ENCODE assay signal across 10 cellular contexts in the genomic region with DNA sequence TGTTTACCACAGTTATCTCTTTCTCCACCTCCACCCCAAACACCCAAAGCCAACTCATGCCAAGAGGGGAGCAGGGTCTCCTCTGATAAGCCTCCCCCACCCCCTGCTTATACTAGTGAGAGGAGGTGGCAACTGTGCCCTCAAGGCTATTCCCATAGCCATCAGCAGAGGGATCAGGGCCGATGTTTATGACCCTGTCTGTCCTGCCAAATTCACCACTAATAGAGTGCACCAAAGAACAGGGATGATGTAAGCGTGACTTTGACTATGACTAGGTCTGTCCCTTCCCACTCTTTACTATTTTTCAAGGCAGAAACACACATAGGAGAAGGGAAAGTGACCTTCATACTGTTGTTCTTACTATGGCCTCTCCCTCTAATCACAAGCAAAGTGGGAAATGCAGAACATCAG.
DNase-seq lines count a peak whose midpoint lies in the region; ATAC-seq and TF ChIP-seq lines count a peak whose summit lies in the region.
"Had no signal": no experiment of that assay in that cellular context is flagged by ENCODE, and none has a peak within 500 bp of the region (broad histone marks: within the 10 kb centered on the region; RNA-seq: fewer than 3 reads in every experiment).

No MANE protein-coding gene starts in this region.

- intact Hi-C loops in mammary epithelial cell (cut with micrococcal nuclease): no loop called here

- WGBS in mammary epithelial cell (ENCODE audit: low coverage, missing lambda C conversion rate): 66% methylated on average over 2 of the region's 2 CpGs

- no peaks in the 10 kb centered on the region for H3K36me3 ChIP-seq in mammary epithelial cell (ENCODE audit: insufficient read depth, low read length)

- dilution Hi-C loops in mammary epithelial cell (cut with HindIII; ENCODE audit: low sequenced_read_pairs): loop anchor here (25.0 kb wide), 1 partner anchor 445 kb away; a partner anchor contains a TSS

- DNase-seq in AG09309 (ENCODE audit: low read depth) (no peak), mammary epithelial cell (peak; percentile 13), lung microvascular endothelial cell (ENCODE audit: low read depth in 2 of 2) (peak; percentile 55 to 62), NK-92 (lab: John Stamatoyannopoulos, UW; ENCODE audit: unreplicated experiment) (no peak), KG1 (lab: John Stamatoyannopoulos, UW) (no peak)
- DNase-seq: H9, NCI-H1417 had no signal

- CTCF ChIA-PET in mammary epithelial cell (lab: Charles Lee; ENCODE audit: low non-redundant PET): no interaction called here

- no peak overlapping the region for H3K4me2 ChIP-seq in mammary epithelial cell (ENCODE audit: insufficient read depth, low read depth, low read length)

- H3K27me3 ChIP-seq in mammary epithelial cell (ENCODE audit: insufficient read depth, low read length): no peaks in the 10 kb centered on the region

- in situ Hi-C loops in mammary epithelial cell (cut with MboI; ENCODE audit: low sequenced_read_pairs in 2 of 2): loop anchor here in 1 of 2 donors (10.0 kb wide), 1 partner anchor 113 kb away; no protein-coding TSS in a partner anchor

- H3K9me3 ChIP-seq in mammary epithelial cell (replicated peaks; ENCODE audit: insufficient read depth, low read length): no peaks in the 10 kb centered on the region

- H3K79me2 ChIP-seq in mammary epithelial cell (ENCODE audit: insufficient read depth, low read length): no peaks in the 10 kb centered on the region

- TF ChIP-seq CTCF in AG09309 (IDR thresholded peaks at IDR 0.05; ENCODE audit: control insufficient read depth, insufficient read depth, low read depth, low read length, missing control alignments): peak; percentile 14
- TF ChIP-seq CTCF in mammary epithelial cell (conservative IDR thresholded peaks at IDR 0.05 in 1 of 2, IDR thresholded peaks at IDR 0.05 in 1 of 2; ENCODE audit: extremely low read depth in 1 of 2, insufficient read depth in 1 of 2, low read depth in 1 of 2, low read length in 2 of 2): no peak

- no peaks in the 10 kb centered on the region for H4K20me1 ChIP-seq in mammary epithelial cell (ENCODE audit: insufficient read depth, low read length)

- no peak overlapping the region for H2AFZ ChIP-seq in mammary epithelial cell (ENCODE audit: low read depth, low read length)

- no peak overlapping the region for H3K27ac ChIP-seq in mammary epithelial cell (ENCODE audit: insufficient read depth, low read depth, low read length)

- peak; percentile 50 for ATAC-seq in HG02610 (IDR thresholded peaks at IDR 0.05; ENCODE audit: unreplicated experiment)
- no peak for ATAC-seq in HG03135 (IDR thresholded peaks at IDR 0.05; ENCODE audit: unreplicated experiment)
- ATAC-seq in HG03097 (IDR thresholded peaks at IDR 0.05; ENCODE audit: low FRiP score, unreplicated experiment): no peak

- H3K4me3 ChIP-seq in AG09309 (ENCODE audit: control insufficient read depth, low read depth, low read length) (no peak overlapping the region), mammary epithelial cell (replicated peaks in 1 of 3; ENCODE audit: insufficient read depth in 1 of 3, low read depth in 2 of 3, low read length in 3 of 3) (no peak overlapping the region)

- H3K4me1 ChIP-seq in mammary epithelial cell (ENCODE audit: insufficient read depth, low read length): peaks cover 22% of the 10 kb centered on the region

- H3K9ac ChIP-seq in mammary epithelial cell (ENCODE audit: insufficient read depth, low read length): no peak overlapping the region

- no TSS peak for BruUV-seq in mammary epithelial cell (replicated peaks; lab: Mats Ljungman, UMichigan)

Comparison
In these comparisons a context has a peak if more than half of its experiments do, and no peak if none do; other contexts are left out.
1. DNase-seq: peak in mammary epithelial cell (single experiment) and lung microvascular endothelial cell (2 of 2); none in AG09309 (single experiment), NK-92 (single experiment) and KG1 (single experiment).